In the genomic region with DNA sequence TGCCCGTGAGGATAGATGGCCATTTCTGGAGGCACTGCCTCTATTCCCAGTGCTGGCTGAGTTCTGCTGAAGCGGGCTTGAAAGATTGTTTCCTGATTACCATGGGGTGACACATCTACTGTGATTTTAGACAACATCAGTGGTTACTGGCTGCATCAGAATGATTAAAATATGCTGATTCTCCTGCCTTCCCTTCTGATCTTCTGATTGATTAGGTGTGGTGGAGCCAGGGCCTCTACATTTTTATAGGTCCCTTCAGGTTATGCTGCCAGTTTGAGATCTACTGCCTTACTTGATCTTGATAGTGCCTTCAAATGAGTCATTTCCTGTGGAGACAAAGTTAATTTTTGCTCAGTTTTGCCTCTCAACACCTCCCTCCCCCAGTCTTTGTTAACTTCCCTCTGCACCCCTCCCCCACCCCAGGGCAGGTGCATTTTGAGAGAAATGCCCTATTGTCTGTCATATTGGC, we compare ENCODE assay signal across 8 cellular contexts. TPM values are rescaled to one million over a fixed set of nuclear protein-coding genes. Genes with fewer than 3 reads are reported as not detected.
A peak's percentile ranks its signal among the peaks of the same experiment; 100 is the strongest.
DNase-seq lines count a peak whose midpoint lies in the region; ATAC-seq, FAIRE-seq and TF ChIP-seq lines count a peak whose summit lies in the region.

No MANE protein-coding gene starts in this region.

- intact Hi-C loops in colonic mucosa (cut with DNase I), result no loop called here

- H3K4me1 ChIP-seq in colonic mucosa, result peaks cover 15% of the 10 kb centered on the region

- CTCF ChIA-PET in HEK293T (lab: Yijun Ruan, JAX), result no interaction called here

- H3K9me3 ChIP-seq in colonic mucosa, result no peaks in the 10 kb centered on the region

- FAIRE-seq in GM19239 (lab: Jason Lieb, UNC), result peak; percentile 97

- ATAC-seq in HG03571 (IDR thresholded peaks at IDR 0.05; ENCODE audit: unreplicated experiment), result peak; percentile 89
- ATAC-seq in GM19035 (IDR thresholded peaks at IDR 0.05; ENCODE audit: unreplicated experiment), result no peak

- no peak overlapping the region for H3K4me3 ChIP-seq in colonic mucosa

- no peak for TF ChIP-seq CTCF in VCaP (conservative IDR thresholded peaks at IDR 0.05)
- TF ChIP-seq CTCF in colonic mucosa (IDR thresholded peaks at IDR 0.05), result no peak

- H3K27ac ChIP-seq in VCaP (peak overlapping the region; percentile 59), colonic mucosa (peak overlapping the region; percentile 53)

- DNase-seq in GM19239 (ENCODE audit: insufficient read length, low spot score) (peak; percentile 46), colonic mucosa (peak; percentile 76), HEK293T (ENCODE audit: extremely low spot score) (no peak), NCI-H446 (lab: John Stamatoyannopoulos, UW) (no peak)
- peak; percentile 55 for DNase-seq in stimulated activated CD4-positive, alpha-beta T cell treated with anti-CD3 and anti-CD28 coated beads, Interleukin-4, amount 100 ng/mL, for 24 hours

- H3K36me3 ChIP-seq in colonic mucosa, result no peaks in the 10 kb centered on the region

- POLR2A ChIA-PET in HEK293T (lab: Yijun Ruan, JAX), result no interaction called here

- peak overlapping the region in 1 of 2 donors; percentile 65 for H3K9ac ChIP-seq in colonic mucosa (ENCODE audit: low read depth in 2 of 2, low read length in 2 of 2)

- H3K27me3 ChIP-seq in colonic mucosa, result no peaks in the 10 kb centered on the region

TF ChIP-seq in HEK293T, 16 proteins besides CTCF, POLR2A, EP300 and RAD21:
- TF ChIP-seq NFRKB (IDR thresholded peaks at IDR 0.05), result no peak
- no peak for TF ChIP-seq ZNF384 (IDR thresholded peaks at IDR 0.05)

RNA-seq across cellular contexts. Expression of gene SNORC, which starts 31.6 kb away (rescaled TPM):
- 10 to 100 TPM; 39.6 to 67.5 TPM for total RNA-seq in colonic mucosa

Comparison
In these comparisons a context has a peak if more than half of its experiments do, and no peak if none do; other contexts are left out.
1. DNase-seq: peak in GM19239 (single experiment), colonic mucosa (single experiment) and stimulated activated CD4-positive, alpha-beta T cell treated with anti-CD3 and anti-CD28 coated beads, Interleukin-4, amount 100 ng/mL, for 24 hours (single experiment); none in HEK293T (single experiment) and NCI-H446 (0 of 2).